In the genomic region with DNA sequence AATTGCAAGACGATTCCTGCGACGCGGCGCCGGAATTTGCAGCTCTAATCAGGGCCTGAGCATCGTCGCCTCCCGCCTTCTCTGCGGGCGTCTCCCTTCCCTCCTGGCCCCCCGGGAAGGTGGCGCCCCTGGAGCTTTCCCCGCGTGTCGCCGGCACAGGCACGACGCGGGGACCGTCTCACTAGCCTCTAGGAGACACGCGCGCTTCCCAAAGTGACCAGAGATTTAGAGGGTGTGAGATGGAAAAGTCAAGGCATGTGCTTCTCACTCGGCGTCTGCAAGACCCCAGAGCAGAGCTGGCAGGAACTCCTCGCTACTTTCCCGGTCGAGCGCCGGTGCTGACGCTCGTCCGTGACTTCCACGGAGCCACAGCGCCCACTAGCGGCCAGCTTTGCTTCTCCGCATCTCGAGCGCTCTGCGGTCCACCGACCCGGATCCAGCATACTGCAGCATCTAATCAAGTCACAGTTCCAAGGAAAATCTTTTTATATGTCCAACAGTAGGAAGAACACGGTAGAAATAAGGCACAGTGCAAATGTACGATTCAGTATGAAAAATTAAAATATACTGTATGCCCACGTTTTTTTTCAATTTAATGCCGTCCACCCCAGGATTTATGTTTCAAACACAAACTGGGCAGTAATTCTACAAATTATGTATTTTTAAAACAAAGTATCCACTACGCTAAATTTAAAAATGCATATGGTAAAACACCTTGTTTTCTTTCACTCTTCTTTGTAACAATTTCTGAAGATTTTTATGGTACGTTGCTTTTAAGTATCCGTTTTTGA, we compare ENCODE assay signal across 8 cellular contexts. TPM values are rescaled to one million over a fixed set of nuclear protein-coding genes. Genes with fewer than 3 reads are reported as not detected.
A peak's percentile ranks its signal among the peaks of the same experiment; 100 is the strongest.
DNase-seq lines count a peak whose midpoint lies in the region; ATAC-seq and TF ChIP-seq lines count a peak whose summit lies in the region.

No MANE protein-coding gene starts in this region.

- peak; percentile 41 for ATAC-seq in GM19351 (IDR thresholded peaks at IDR 0.05; ENCODE audit: unreplicated experiment)
- ATAC-seq in HG03520 (IDR thresholded peaks at IDR 0.05; ENCODE audit: unreplicated experiment) = peak; percentile 27
- ATAC-seq in activated CD8-positive, alpha-beta memory T cell treated with anti-CD3 and anti-CD28 coated beads, Interleukin-2, amount 10 ng/mL, durations not matched to agents 7 days and 5 days = peak; percentile 31

- H3K9me3 ChIP-seq in endocrine pancreas (ENCODE audit: control insufficient read depth, low read length) (no peaks in the 10 kb centered on the region), mesodermal cell (ENCODE audit: control insufficient read depth, low read length) (no peaks in the 10 kb centered on the region)

- H3K4me1 ChIP-seq in endocrine pancreas (ENCODE audit: control insufficient read depth, insufficient read depth, low read length) (peaks cover 5% of the 10 kb centered on the region), mesodermal cell (ENCODE audit: control insufficient read depth, insufficient read depth, low read length, poor library complexity, severe bottlenecking) (peaks cover 2% of the 10 kb centered on the region)

- H3K9me3 Mint-ChIP-seq in CD14-positive monocyte = peaks cover 0 to 6% (median 4%) of the 10 kb centered on the region in 7 donors
- no peaks in the 10 kb centered on the region for H3K9me3 Mint-ChIP-seq in activated CD8-positive, alpha-beta memory T cell treated with anti-CD3 and anti-CD28 coated beads, Interleukin-2, amount 10 ng/mL, durations not matched to agents 7 days and 5 days (ENCODE audit: low read depth)

- peak overlapping the region in 2 of 7 donors; percentile 78 to 85 for H3K27ac Mint-ChIP-seq in CD14-positive monocyte
- peak overlapping the region; percentile 67 for H3K27ac Mint-ChIP-seq in activated CD8-positive, alpha-beta memory T cell treated with anti-CD3 and anti-CD28 coated beads, Interleukin-2, amount 10 ng/mL, durations not matched to agents 7 days and 5 days

- peaks cover 24% of the 10 kb centered on the region for H3K4me1 Mint-ChIP-seq in CD14-positive monocyte
- H3K4me1 Mint-ChIP-seq in activated CD8-positive, alpha-beta memory T cell treated with anti-CD3 and anti-CD28 coated beads, Interleukin-2, amount 10 ng/mL, durations not matched to agents 7 days and 5 days = peaks cover 14% of the 10 kb centered on the region

- no peaks in the 10 kb centered on the region for H3K27me3 ChIP-seq in endocrine pancreas (ENCODE audit: control insufficient read depth, insufficient read depth, low read length)

- H3K27me3 Mint-ChIP-seq in CD14-positive monocyte (ENCODE audit: low read depth in 3 of 3) = peaks cover 38 to 47% (median 44%) of the 10 kb centered on the region in 3 donors
- peaks cover 30% of the 10 kb centered on the region for H3K27me3 Mint-ChIP-seq in activated CD8-positive, alpha-beta memory T cell treated with anti-CD3 and anti-CD28 coated beads, Interleukin-2, amount 10 ng/mL, durations not matched to agents 7 days and 5 days

- H3K4me3 Mint-ChIP-seq in CD14-positive monocyte = peak overlapping the region; percentile 87 to 97
- H3K4me3 Mint-ChIP-seq in activated CD8-positive, alpha-beta memory T cell treated with anti-CD3 and anti-CD28 coated beads, Interleukin-2, amount 10 ng/mL, durations not matched to agents 7 days and 5 days = peak overlapping the region; percentile 83

- CTCF ChIA-PET in activated CD8-positive, alpha-beta memory T cell treated with anti-CD3 and anti-CD28 coated beads, Interleukin-2, amount 10 ng/mL, durations not matched to agents 7 days and 5 days (lab: Charles Lee) = interaction anchor here (0.7 to 3.4 kb wide), 25 partner anchors 10 to 1395 kb away, joined by 3 to 36 read pairs (median 4); a partner anchor contains a TSS

- DNase-seq in CD14-positive monocyte (ENCODE audit: low spot score) = peak; percentile 72
- DNase-seq in NOMO-1 (lab: John Stamatoyannopoulos, UW; ENCODE audit: unreplicated experiment in 2 of 2) = peak; percentile 55 to 56
- DNase-seq in activated CD8-positive, alpha-beta memory T cell treated with anti-CD3 and anti-CD28 coated beads, Interleukin-2, amount 10 ng/mL, durations not matched to agents 7 days and 5 days = peak; percentile 87
- peak; percentile 90 for DNase-seq in stimulated activated CD8-positive, alpha-beta memory T cell treated with anti-CD3 and anti-CD28 coated beads, Interleukin-15, amount 100 ng/mL, for 24 hours (ENCODE audit: low read depth)

- H3K4me3 ChIP-seq in endocrine pancreas (ENCODE audit: control insufficient read depth, insufficient read depth, low read length) = no peak overlapping the region
- H3K4me3 ChIP-seq in mesodermal cell (ENCODE audit: extremely low read depth, insufficient read depth, low read length, poor library complexity, severe bottlenecking) = peak overlapping the region; percentile 77

- peak; percentile 99 for TF ChIP-seq CTCF in CD14-positive monocyte (IDR thresholded peaks at IDR 0.05)

- H3K36me3 Mint-ChIP-seq in CD14-positive monocyte = peaks cover 11 to 15% of the 10 kb centered on the region in 2 donors
- H3K36me3 Mint-ChIP-seq in activated CD8-positive, alpha-beta memory T cell treated with anti-CD3 and anti-CD28 coated beads, Interleukin-2, amount 10 ng/mL, durations not matched to agents 7 days and 5 days = peaks cover 9% of the 10 kb centered on the region

- intact Hi-C loops in CD14-positive monocyte (cut with micrococcal nuclease) = no loop called here

- H3K27ac ChIP-seq in mesodermal cell (ENCODE audit: low read depth, low read length, severe bottlenecking) = peak overlapping the region; percentile 72

- H3K36me3 ChIP-seq in endocrine pancreas (ENCODE audit: control insufficient read depth, insufficient read depth, low read length) = no peaks in the 10 kb centered on the region
- peaks cover 22% of the 10 kb centered on the region for H3K36me3 ChIP-seq in mesodermal cell (ENCODE audit: control insufficient read depth, insufficient read depth, low read length)

- WGBS in mesodermal cell (ENCODE audit: insufficient coverage in 2 of 2), 2 experiments = 0 to 2% methylated on average over 30 to 41 of the region's 50 CpGs

- H3K9ac ChIP-seq in endocrine pancreas (ENCODE audit: control insufficient read depth, insufficient read depth, low read length) = peak overlapping the region; percentile 60

RNA-seq across cellular contexts. Expression of a gene that starts 1.0 kb away (rescaled TPM):
- not detected for polyA plus RNA-seq in CD14-positive monocyte
- under 1 TPM in 1 of 2 experiments, not detected in 1; 0.14 TPM for total RNA-seq in activated CD8-positive, alpha-beta memory T cell treated with anti-CD3 and anti-CD28 coated beads, Interleukin-2, amount 10 ng/mL, durations not matched to agents 7 days and 5 days
- polyA plus RNA-seq in mesodermal cell (2013, experiment 1 of 2) = 120 TPM
- polyA plus RNA-seq in mesodermal cell (2013, experiment 2 of 2) = 102 TPM

RNA-seq across cellular contexts. Expression of a gene that starts 31.5 kb away (rescaled TPM):
- polyA plus RNA-seq in CD14-positive monocyte = 10 to 100 TPM; 22.4 to 27.2 TPM
- total RNA-seq in activated CD8-positive, alpha-beta memory T cell treated with anti-CD3 and anti-CD28 coated beads, Interleukin-2, amount 10 ng/mL, durations not matched to agents 7 days and 5 days = 100 to 1,000 TPM; 111 to 138 TPM
- polyA plus RNA-seq in mesodermal cell (2013, experiment 1 of 2) = 185 TPM
- polyA plus RNA-seq in mesodermal cell (2013, experiment 2 of 2) = 185 TPM
